24 cellular contexts compared by ENCODE assay signal in genomic region chr5:97417977-97418376, GRCh38.
"Had no signal": no experiment of that assay in that cellular context is flagged by ENCODE, and none has a peak within 500 bp of the region (broad histone marks: within the 10 kb centered on the region; RNA-seq: fewer than 3 reads in every experiment).

No MANE protein-coding gene starts in this region.

- DNase-seq: activated CD4-positive, alpha-beta T cell treated with anti-CD3 and anti-CD28 coated beads for 4 hours; activated CD4-positive, alpha-beta T cell treated with anti-CD3 and anti-CD28 coated beads, Interleukin-2, amount 50 U/mL, for 48 hours; activated CD4-positive, CD25-positive, alpha-beta regulatory T cell; activated CD8-positive, alpha-beta memory T cell treated with anti-CD3 and anti-CD28 coated beads, Interleukin-2, amount 50 U/mL, for 48 hours; activated naive CD4-positive, alpha-beta T cell treated with Interleukin-2 at 50 U/mL for 16 hours; activated naive CD8-positive, alpha-beta T cell treated with anti-CD3 and anti-CD28 coated beads for 36 hours; activated T-cell treated with anti-CD3 and anti-CD28 coated beads, Interleukin-2, amount 50 U/mL, for 48 hours; central memory CD4-positive, alpha-beta T cell; dermis blood vessel endothelial cell; effector CD8-positive, alpha-beta T cell; erythroblast; foreskin keratinocyte; kidney; lower lobe of right lung; mesendoderm; naive B cell; posterior cingulate gyrus; right lobe of liver; stimulated activated CD4-positive, alpha-beta T cell treated with anti-CD3 and anti-CD28 coated beads, Interleukin-1b, Interleukin-23, amount 100 ng/mL, for 48 hours; stomach had no signal

- H3K4me1 ChIP-seq: foreskin keratinocyte, lower lobe of right lung, right lobe of liver, suprapubic skin had no signal

- FAIRE-seq: astrocyte had no signal

- H3K36me3 Mint-ChIP-seq: activated naive CD8-positive, alpha-beta T cell treated with anti-CD3 and anti-CD28 coated beads for 36 hours; naive B cell had no signal

- H3K4me3 ChIP-seq: lower lobe of right lung, right lobe of liver, skin epidermis, stomach, suprapubic skin, tibial nerve had no signal

- H3K27ac ChIP-seq: foreskin keratinocyte, lower lobe of right lung, right lobe of liver, skin epidermis, stomach, suprapubic skin, tibial nerve had no signal

- H3K9me3 ChIP-seq: lower lobe of right lung, right lobe of liver, stomach, suprapubic skin, tibial nerve had no signal

- H3K27me3 ChIP-seq: foreskin keratinocyte, right lobe of liver, stomach, suprapubic skin, tibial nerve had no signal

- H3K4me1 Mint-ChIP-seq: activated naive CD8-positive, alpha-beta T cell treated with anti-CD3 and anti-CD28 coated beads for 36 hours; naive B cell had no signal

- H3K27me3 Mint-ChIP-seq: naive B cell had no signal

- H3K27ac Mint-ChIP-seq: activated naive CD8-positive, alpha-beta T cell treated with anti-CD3 and anti-CD28 coated beads for 36 hours; naive B cell had no signal

- H3K4me3 Mint-ChIP-seq: activated naive CD8-positive, alpha-beta T cell treated with anti-CD3 and anti-CD28 coated beads for 36 hours; naive B cell had no signal

- ATAC-seq: foreskin keratinocyte, lower lobe of right lung, right lobe of liver had no signal

- H3K36me3 ChIP-seq: lower lobe of right lung, right lobe of liver, stomach, suprapubic skin, tibial nerve had no signal

- H3K9me3 Mint-ChIP-seq: activated naive CD8-positive, alpha-beta T cell treated with anti-CD3 and anti-CD28 coated beads for 36 hours had no signal
